ENCODE assay signal across 12 cellular contexts in the genomic region with DNA sequence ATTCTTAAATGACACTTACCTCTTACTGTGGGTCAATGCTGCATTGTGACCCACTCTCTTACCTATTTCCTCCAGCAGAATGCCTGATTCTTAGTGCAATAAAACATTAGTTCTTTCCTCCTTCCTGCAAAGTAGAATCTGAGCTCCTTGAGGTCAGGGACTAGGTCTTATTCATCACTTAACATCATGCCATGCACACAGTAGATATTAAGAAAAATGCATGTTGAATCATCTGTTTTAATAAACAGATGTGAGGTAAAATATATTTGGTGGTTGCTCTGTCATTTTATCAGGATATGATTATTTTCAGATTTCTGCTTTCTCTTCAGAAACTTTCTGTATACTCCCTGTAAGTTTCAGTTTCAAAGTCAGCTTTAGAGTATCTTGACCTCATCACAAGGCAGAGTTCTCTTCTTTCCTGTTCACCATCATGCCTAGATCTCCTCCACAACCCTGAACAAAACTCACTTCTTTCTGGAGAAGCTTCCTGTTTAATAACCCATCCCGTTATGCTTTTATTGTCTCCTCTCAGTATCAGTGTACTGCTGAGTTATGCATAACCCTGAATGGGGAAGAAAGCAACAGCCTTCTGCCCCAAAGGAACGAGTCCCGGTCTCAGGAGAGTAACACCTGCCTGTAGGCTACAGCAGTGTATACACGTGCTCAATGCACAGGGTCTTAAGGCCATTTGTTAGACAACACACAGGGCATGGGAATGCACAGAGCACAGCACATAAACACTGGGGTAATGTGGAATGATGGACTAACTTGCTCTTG. TPM values are rescaled to one million over a fixed set of nuclear protein-coding genes. Genes with fewer than 3 reads are reported as not detected.
A peak's percentile ranks its signal among the peaks of the same experiment; 100 is the strongest.
DNase-seq lines count a peak whose midpoint lies in the region; ATAC-seq and TF ChIP-seq lines count a peak whose summit lies in the region.
"Had no signal": no experiment of that assay in that cellular context is flagged by ENCODE, and none has a peak within 500 bp of the region (broad histone marks: within the 10 kb centered on the region; RNA-seq: fewer than 3 reads in every experiment).

No MANE protein-coding gene starts in this region.

- H3K27ac ChIP-seq in left ventricle myocardium inferior (replicated peaks) (no peak overlapping the region), right atrium auricular region (no peak overlapping the region)
- H3K27ac ChIP-seq: BLaER1 treated with 17β-estradiol and CSF1 and Interleukin-3, amounts not matched to agents 10 nM and 100 nM had no signal

- H3K9me3 Mint-ChIP-seq in activated naive CD4-positive, alpha-beta T cell treated with anti-CD3 and anti-CD28 coated beads for 36 hours: no peaks in the 10 kb centered on the region
- H3K9me3 Mint-ChIP-seq in central memory CD8-positive, alpha-beta T cell: no peaks in the 10 kb centered on the region
- no peaks in the 10 kb centered on the region for H3K9me3 Mint-ChIP-seq in HFFc6

- peaks cover 35% of the 10 kb centered on the region for H3K4me1 Mint-ChIP-seq in activated naive CD4-positive, alpha-beta T cell treated with anti-CD3 and anti-CD28 coated beads for 36 hours (ENCODE audit: low read depth)
- H3K4me1 Mint-ChIP-seq in central memory CD8-positive, alpha-beta T cell: peaks cover 40% of the 10 kb centered on the region
- H3K4me1 Mint-ChIP-seq in HFFc6 (ENCODE audit: low read depth): no peaks in the 10 kb centered on the region

- no peaks in the 10 kb centered on the region for H3K27me3 Mint-ChIP-seq in activated naive CD4-positive, alpha-beta T cell treated with anti-CD3 and anti-CD28 coated beads for 36 hours (ENCODE audit: low read depth)
- H3K27me3 Mint-ChIP-seq in central memory CD8-positive, alpha-beta T cell: no peaks in the 10 kb centered on the region
- H3K27me3 Mint-ChIP-seq in HFFc6 (ENCODE audit: insufficient read depth): peaks cover 14% of the 10 kb centered on the region

- peaks cover 1% of the 10 kb centered on the region for H3K36me3 Mint-ChIP-seq in activated naive CD4-positive, alpha-beta T cell treated with anti-CD3 and anti-CD28 coated beads for 36 hours (ENCODE audit: low read depth)
- H3K36me3 Mint-ChIP-seq in central memory CD8-positive, alpha-beta T cell (ENCODE audit: insufficient read depth): peaks cover 8% of the 10 kb centered on the region
- H3K36me3 Mint-ChIP-seq in HFFc6 (ENCODE audit: low read depth): no peaks in the 10 kb centered on the region

- no peak overlapping the region for H3K4me3 ChIP-seq in left ventricle myocardium inferior
- H3K4me3 ChIP-seq in right atrium auricular region: no peak overlapping the region
- H3K4me3 ChIP-seq: BLaER1 treated with 17β-estradiol and CSF1 and Interleukin-3, amounts not matched to agents 10 nM and 100 nM had no signal

- H3K4me3 Mint-ChIP-seq in activated naive CD4-positive, alpha-beta T cell treated with anti-CD3 and anti-CD28 coated beads for 36 hours: peak overlapping the region; percentile 8
- peak overlapping the region; percentile 39 for H3K4me3 Mint-ChIP-seq in central memory CD8-positive, alpha-beta T cell
- H3K4me3 Mint-ChIP-seq in HFFc6: no peak overlapping the region

- CTCF ChIA-PET in activated naive CD4-positive, alpha-beta T cell treated with anti-CD3 and anti-CD28 coated beads for 36 hours (lab: Charles Lee): interaction anchor here (1.0 to 3.0 kb wide), 4 partner anchors 33 to 78 kb away, joined by 3 to 9 read pairs (median 4); a partner anchor contains a TSS

- intact Hi-C loops in activated naive CD4-positive, alpha-beta T cell treated with anti-CD3 and anti-CD28 coated beads for 36 hours (cut with micrococcal nuclease): no loop called here
- intact Hi-C loops in left ventricle myocardium inferior (cut with micrococcal nuclease): no loop called here

- no peaks in the 10 kb centered on the region for H3K4me1 ChIP-seq in left ventricle myocardium inferior
- no peaks in the 10 kb centered on the region for H3K4me1 ChIP-seq in right atrium auricular region

- TF ChIP-seq CTCF in left ventricle myocardium inferior (IDR thresholded peaks at IDR 0.05; ENCODE audit: borderline replicate concordance) (no peak), HFFc6 (IDR thresholded peaks at IDR 0.05) (no peak), right atrium auricular region (IDR thresholded peaks at IDR 0.05) (no peak)

- no peak for DNase-seq in activated naive CD4-positive, alpha-beta T cell treated with anti-CD3 and anti-CD28 coated beads for 36 hours
- no peak for DNase-seq in activated naive CD4-positive, alpha-beta T cell treated with anti-CD3 and anti-CD28 coated beads, Interleukin-2, amount 50 U/mL, for 16 hours
- no peak for DNase-seq in central memory CD8-positive, alpha-beta T cell (ENCODE audit: low spot score in 2 of 2)
- no peak for DNase-seq in left ventricle myocardium inferior
- no peak for DNase-seq in HFFc6
- no peak for DNase-seq in right atrium auricular region (ENCODE audit: low spot score)
- no peak for DNase-seq in NCI-H2227 treated with DMSO at 0.1 percent for 48 hours (lab: John Stamatoyannopoulos, UW)
- DNase-seq: activated gamma-delta T cell treated with Interleukin-2 at 50 U/mL for 16 hours, KBM-7 had no signal

- H3K36me3 ChIP-seq in left ventricle myocardium inferior (no peaks in the 10 kb centered on the region), right atrium auricular region (no peaks in the 10 kb centered on the region)
- H3K36me3 ChIP-seq: BLaER1 treated with 17β-estradiol and CSF1 and Interleukin-3, amounts not matched to agents 10 nM and 100 nM had no signal

- H3K27me3 ChIP-seq in left ventricle myocardium inferior (ENCODE audit: low read depth): peaks cover 6% of the 10 kb centered on the region
- no peaks in the 10 kb centered on the region for H3K27me3 ChIP-seq in right atrium auricular region
- H3K27me3 ChIP-seq: BLaER1 treated with 17β-estradiol and CSF1 and Interleukin-3, amounts not matched to agents 10 nM and 100 nM had no signal

- peak; percentile 72 for ATAC-seq in HG03342 (IDR thresholded peaks at IDR 0.05; ENCODE audit: unreplicated experiment)
- peak; percentile 67 for ATAC-seq in central memory CD8-positive, alpha-beta T cell (replicated peaks; ENCODE audit: extremely low read depth, poor library complexity, severe bottlenecking)

- peak overlapping the region; percentile 37 for H3K27ac Mint-ChIP-seq in activated naive CD4-positive, alpha-beta T cell treated with anti-CD3 and anti-CD28 coated beads for 36 hours
- peak overlapping the region; percentile 66 for H3K27ac Mint-ChIP-seq in central memory CD8-positive, alpha-beta T cell (ENCODE audit: low read depth)
- no peak overlapping the region for H3K27ac Mint-ChIP-seq in HFFc6

- H3K9me3 ChIP-seq in left ventricle myocardium inferior (replicated peaks) (no peaks in the 10 kb centered on the region), right atrium auricular region (no peaks in the 10 kb centered on the region)
- H3K9me3 ChIP-seq: BLaER1 treated with 17β-estradiol and CSF1 and Interleukin-3, amounts not matched to agents 10 nM and 100 nM had no signal

RNA-seq across cellular contexts. Expression of a gene that starts 30.3 kb away (rescaled TPM):
- total RNA-seq in activated naive CD4-positive, alpha-beta T cell treated with anti-CD3 and anti-CD28 coated beads for 36 hours: 10 to 100 TPM; 76.6 to 76.9 TPM
- total RNA-seq in left ventricle myocardium inferior (55.2 TPM), right atrium auricular region (10 to 100 TPM; 50.0 to 51.4 TPM)
- 100 to 1,000 TPM in 4 of 6 experiments, 10 to 100 TPM in 2; 95.6 to 110 (median 105) TPM for total RNA-seq in HFFc6 (2021; fragmentation: NEBNext Ultra II Directional; extraction: Animal tissue kit (Norgen Biotek cat#: 25700))

RNA-seq across cellular contexts. Expression of a gene that starts 35.0 kb away (rescaled TPM):
- total RNA-seq in activated naive CD4-positive, alpha-beta T cell treated with anti-CD3 and anti-CD28 coated beads for 36 hours: under 1 TPM; 0.38 to 0.91 TPM
- total RNA-seq in left ventricle myocardium inferior: 4.7 TPM
- total RNA-seq in HFFc6 (2021; fragmentation: NEBNext Ultra II Directional; extraction: Animal tissue kit (Norgen Biotek cat#: 25700)): not detected
- 1 to 10 TPM; 4.4 to 5.5 TPM for total RNA-seq in right atrium auricular region
- total RNA-seq: myocyte had no signal

RNA-seq across cellular contexts. Expression of a gene that starts 53.7 kb away (rescaled TPM):
- 10 to 100 TPM; 18.5 to 20.0 TPM for total RNA-seq in activated naive CD4-positive, alpha-beta T cell treated with anti-CD3 and anti-CD28 coated beads for 36 hours
- total RNA-seq in left ventricle myocardium inferior (12.8 TPM), right atrium auricular region (1 to 10 TPM; 6.1 to 8.5 TPM)
- total RNA-seq in HFFc6 (2021; fragmentation: NEBNext Ultra II Directional; extraction: Animal tissue kit (Norgen Biotek cat#: 25700)): 1 to 10 TPM in 4 of 6 experiments, under 1 TPM in 2; 0.50 to 1.8 (median 1.3) TPM
